ENCODE assay signal across 13 cellular contexts in the genomic region with DNA sequence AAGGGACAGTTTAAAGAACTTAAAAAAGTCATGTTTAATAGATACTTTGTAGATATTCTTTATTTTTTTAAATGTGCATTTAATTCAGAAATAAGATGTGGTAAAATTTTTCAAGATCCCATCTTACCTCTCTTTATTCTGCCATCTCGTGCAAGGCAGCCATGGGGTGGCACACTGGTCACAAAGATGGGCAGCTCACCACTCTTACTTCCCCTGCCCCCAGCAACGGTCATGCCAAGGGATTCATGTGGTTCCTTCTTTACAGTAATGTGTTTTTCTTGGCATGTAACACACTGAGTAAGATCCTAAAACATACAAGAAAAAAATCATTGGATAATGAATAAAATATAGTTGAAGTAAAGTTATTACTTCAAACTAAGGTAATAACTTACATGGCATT.
DNase-seq lines count a peak whose midpoint lies in the region; ATAC-seq and TF ChIP-seq lines count a peak whose summit lies in the region.
"Had no signal": no experiment of that assay in that cellular context is flagged by ENCODE, and none has a peak within 500 bp of the region (broad histone marks: within the 10 kb centered on the region; RNA-seq: fewer than 3 reads in every experiment).

No MANE protein-coding gene starts in this region.

- peak; percentile 83 for DNase-seq in MCF 10A (ENCODE audit: unreplicated experiment)
- DNase-seq in breast epithelium (ENCODE audit: low spot score in 2 of 2): no peak
- DNase-seq in fibroblast of pulmonary artery (ENCODE audit: low read depth): peak; percentile 69
- peak; percentile 71 for DNase-seq in smooth muscle cell of the brain vasculature (ENCODE audit: low read depth, low spot score)
- DNase-seq in stimulated activated naive B cell treated with anti-CD40 and anti-IgM and Interleukin-4, amounts not matched to agents 10 μg/mL and 1 μg/mL and 100 μg/mL, for 72 hours: no peak
- no peak for DNase-seq in NCI-H2171 treated with DMSO at 0.1 percent for 48 hours (lab: John Stamatoyannopoulos, UW)
- DNase-seq in NCI-H82 treated with DMSO at 0.1 percent for 48 hours (lab: John Stamatoyannopoulos, UW; ENCODE audit: unreplicated experiment): no peak
- DNase-seq: lower lobe of right lung, NCI-H1105, NCI-H82, T-helper 17 cell had no signal

- TF ChIP-seq POLR2A in breast epithelium (IDR thresholded peaks at IDR 0.05): no peak

- H3K4me3 ChIP-seq in breast epithelium (no peak overlapping the region), fibroblast of pulmonary artery (replicated peaks; ENCODE audit: low read depth, low read length) (no peak overlapping the region)
- H3K4me3 ChIP-seq: A549, lower lobe of right lung had no signal

- BruUV-seq in MCF 10A (replicated peaks; lab: Mats Ljungman, UMichigan): no TSS peak

- no peaks in the 10 kb centered on the region for H3K27me3 ChIP-seq in breast epithelium

- H3K27ac ChIP-seq in breast epithelium: no peak overlapping the region
- H3K27ac ChIP-seq: A549, lower lobe of right lung had no signal

- no peaks in the 10 kb centered on the region for H3K27me3 Mint-ChIP-seq in MCF 10A (ENCODE audit: insufficient read depth, unreplicated experiment)
- H3K27me3 Mint-ChIP-seq in stimulated activated naive B cell treated with anti-CD40 and anti-IgM and Interleukin-4, amounts not matched to agents 10 μg/mL and 1 μg/mL and 100 μg/mL, for 72 hours: no peaks in the 10 kb centered on the region
- H3K27me3 Mint-ChIP-seq: T-helper 17 cell had no signal

- H3K4me1 Mint-ChIP-seq in MCF 10A (ENCODE audit: insufficient read depth, unreplicated experiment): peaks cover 10% of the 10 kb centered on the region
- no peaks in the 10 kb centered on the region for H3K4me1 Mint-ChIP-seq in stimulated activated naive B cell treated with anti-CD40 and anti-IgM and Interleukin-4, amounts not matched to agents 10 μg/mL and 1 μg/mL and 100 μg/mL, for 72 hours

- POLR2A ChIA-PET in MCF 10A (lab: Yijun Ruan, JAX): interaction anchor here (0.6 to 5.2 kb wide), 5 partner anchors 32 to 386 kb away, joined by 3 to 41 read pairs (median 4); a partner anchor contains a TSS

- no peaks in the 10 kb centered on the region for H3K9me3 Mint-ChIP-seq in MCF 10A (ENCODE audit: unreplicated experiment)
- no peaks in the 10 kb centered on the region for H3K9me3 Mint-ChIP-seq in stimulated activated naive B cell treated with anti-CD40 and anti-IgM and Interleukin-4, amounts not matched to agents 10 μg/mL and 1 μg/mL and 100 μg/mL, for 72 hours

- H3K36me3 ChIP-seq in breast epithelium: no peaks in the 10 kb centered on the region

- H3K4me3 Mint-ChIP-seq in MCF 10A (ENCODE audit: unreplicated experiment): no peak overlapping the region
- no peak overlapping the region for H3K4me3 Mint-ChIP-seq in stimulated activated naive B cell treated with anti-CD40 and anti-IgM and Interleukin-4, amounts not matched to agents 10 μg/mL and 1 μg/mL and 100 μg/mL, for 72 hours
- H3K4me3 Mint-ChIP-seq: T-helper 17 cell had no signal

- H3K36me3 Mint-ChIP-seq in MCF 10A (ENCODE audit: insufficient read depth, unreplicated experiment): peaks cover 51% of the 10 kb centered on the region
- peaks cover 12 to 26% of the 10 kb centered on the region in 2 donors for H3K36me3 Mint-ChIP-seq in stimulated activated naive B cell treated with anti-CD40 and anti-IgM and Interleukin-4, amounts not matched to agents 10 μg/mL and 1 μg/mL and 100 μg/mL, for 72 hours

- no peak overlapping the region for H3K27ac Mint-ChIP-seq in MCF 10A (ENCODE audit: low read depth, unreplicated experiment)
- H3K27ac Mint-ChIP-seq in stimulated activated naive B cell treated with anti-CD40 and anti-IgM and Interleukin-4, amounts not matched to agents 10 μg/mL and 1 μg/mL and 100 μg/mL, for 72 hours: no peak overlapping the region
- H3K27ac Mint-ChIP-seq: T-helper 17 cell had no signal

- TF ChIP-seq CTCF in MCF 10A (IDR thresholded peaks at IDR 0.05; ENCODE audit: unreplicated experiment) (peak; percentile 10), breast epithelium (IDR thresholded peaks at IDR 0.05) (no peak), fibroblast of pulmonary artery (IDR thresholded peaks at IDR 0.05; ENCODE audit: low read length, missing control alignments) (no peak)

- H3K9me3 ChIP-seq in breast epithelium: no peaks in the 10 kb centered on the region
- H3K9me3 ChIP-seq: A549, lower lobe of right lung had no signal

- peak; percentile 49; the same call in 1 of the 3 replicates for ATAC-seq in SK-N-SH treated with all-trans-retinoic acid at 6 μM for 48 hours
- ATAC-seq in stimulated activated naive B cell treated with anti-CD40 and anti-IgM and Interleukin-4, amounts not matched to agents 10 μg/mL and 1 μg/mL and 100 μg/mL, for 72 hours (replicated peaks): no peak
- ATAC-seq: A549, lower lobe of right lung, T-helper 17 cell had no signal

- CTCF ChIA-PET in MCF 10A (lab: Yijun Ruan, JAX): interaction anchor here (1.6 kb wide), 1 partner anchor 271 kb away, joined by 9 read pairs; no protein-coding TSS in a partner anchor

- intact Hi-C loops in MCF 10A (cut with micrococcal nuclease) (loop anchor here (1.0 to 2.0 kb wide), 4 partner anchors 65 to 399 kb away; a partner anchor contains a TSS), breast epithelium (cut with DNase I; ENCODE audit: low total_unique reads) (no loop called here)

- no peaks in the 10 kb centered on the region for H3K4me1 ChIP-seq in breast epithelium
- H3K4me1 ChIP-seq: A549 had no signal

TF ChIP-seq in SK-N-SH treated with all-trans-retinoic acid at 6 μM for 48 hours, 23 proteins besides CTCF, POLR2A, EP300 and RAD21:
- TF ChIP-seq ISL1 (CRISPR knock-in tag; IDR thresholded peaks at IDR 0.05): peak; percentile 40
- TF ChIP-seq ZFP30 (CRISPR knock-in tag; IDR thresholded peaks at IDR 0.05): no peak

Comparison
In these comparisons a context has a peak if more than half of its experiments do, and no peak if none do; other contexts are left out.
1. DNase-seq: peak in MCF 10A (single experiment), fibroblast of pulmonary artery (single experiment) and smooth muscle cell of the brain vasculature (single experiment); none in breast epithelium (0 of 2), stimulated activated naive B cell treated with anti-CD40 and anti-IgM and Interleukin-4, amounts not matched to agents 10 μg/mL and 1 μg/mL and 100 μg/mL, for 72 hours (single experiment), NCI-H2171 treated with DMSO at 0.1 percent for 48 hours (single experiment) and NCI-H82 treated with DMSO at 0.1 percent for 48 hours (single experiment).